8 cellular contexts compared by ENCODE assay signal in genomic region chr6:56954389-56955170, GRCh38. TPM values are rescaled to one million over a fixed set of nuclear protein-coding genes. Genes with fewer than 3 reads are reported as not detected.
DNase-seq lines count a peak whose midpoint lies in the region; ATAC-seq and TF ChIP-seq lines count a peak whose summit lies in the region.

TSS of gene BEND6 (plus strand) at chr6:56955107. CDS start at chr6:56981811, 26,704 bp downstream.

- peaks cover 22% of the 10 kb centered on the region for H3K4me1 Mint-ChIP-seq in CD14-positive monocyte

- H3K27me3 Mint-ChIP-seq in CD14-positive monocyte (ENCODE audit: low read depth in 3 of 3) = peaks cover 27 to 33% (median 32%) of the 10 kb centered on the region in 3 donors

- H3K4me3 Mint-ChIP-seq in CD14-positive monocyte = peak within 1 kb of the TSS; percentile 94 to 97

- intact Hi-C loops in CD14-positive monocyte (cut with micrococcal nuclease) = no loop called here
- intact Hi-C loops in aorta (cut with DNase I) = loop anchor here (5.0 to 10.0 kb wide), 4 partner anchors 42 to 363 kb away; partner anchors contain the start of gene PRIM2 (in 1 of the 2)

- no peak for TF ChIP-seq POLR2A in gastroesophageal sphincter (IDR thresholded peaks at IDR 0.05)

- H3K9me3 Mint-ChIP-seq in CD14-positive monocyte = peaks cover 0 to 7% (median 2%) of the 10 kb centered on the region in 7 donors

- DNase-seq in CD14-positive monocyte (ENCODE audit: low spot score) = no peak
- peak; percentile 82 for DNase-seq in NCI-H510A (lab: John Stamatoyannopoulos, UW)
- DNase-seq in activated naive CD4-positive, alpha-beta T cell treated with Interleukin-2 at 50 U/mL for 16 hours = peak; percentile 33
- peak; percentile 65 to 88 for DNase-seq in aorta

- no peak for TF ChIP-seq CTCF in CD14-positive monocyte (IDR thresholded peaks at IDR 0.05)
- no peak for TF ChIP-seq CTCF in gastroesophageal sphincter (IDR thresholded peaks at IDR 0.05)
- TF ChIP-seq CTCF in neutrophil (IDR thresholded peaks at IDR 0.05) = no peak

- ATAC-seq in GM18868 (IDR thresholded peaks at IDR 0.05; ENCODE audit: unreplicated experiment) (peak; percentile 44), HG03039 (IDR thresholded peaks at IDR 0.05; ENCODE audit: unreplicated experiment) (peak; percentile 36), gastroesophageal sphincter (peak; percentile 82), aorta (ENCODE audit: low FRiP score) (peak; percentile 78)

- H3K36me3 ChIP-seq in gastroesophageal sphincter = no peaks in the 10 kb centered on the region
- no peaks in the 10 kb centered on the region for H3K36me3 ChIP-seq in neutrophil
- H3K36me3 ChIP-seq in aorta (ENCODE audit: control insufficient read depth in 1 of 2, insufficient read depth in 2 of 2, low read length in 1 of 2) = no peaks in the 10 kb centered on the region

- H3K36me3 Mint-ChIP-seq in CD14-positive monocyte = peaks cover 1 to 3% of the 10 kb centered on the region in 2 donors

- peak within 1 kb of the TSS in 3 of 4 donors; percentile 68 to 74 (median 70) for H3K27ac ChIP-seq in gastroesophageal sphincter
- H3K27ac ChIP-seq in neutrophil = no peak within 1 kb of the TSS
- H3K27ac ChIP-seq in aorta (ENCODE audit: low read depth in 1 of 2, low read length in 2 of 2) = no peak within 1 kb of the TSS

- 0% methylated on average over 7 of the region's 111 CpGs; no CpG with 5 or more reads in 1 of the 2 donors for WGBS in gastroesophageal sphincter (ENCODE audit: low coverage in 1 of 2), 2 donors
- 0% methylated on average over 74 to 111 of the region's 111 CpGs for WGBS in aorta, 2 donors

- H3K27me3 ChIP-seq in gastroesophageal sphincter = no peaks in the 10 kb centered on the region
- H3K27me3 ChIP-seq in neutrophil = peaks cover 72% of the 10 kb centered on the region
- H3K27me3 ChIP-seq in aorta (ENCODE audit: control insufficient read depth in 1 of 2, insufficient read depth in 2 of 2, low read length in 1 of 2) = no peaks in the 10 kb centered on the region

- H3K4me3 ChIP-seq in gastroesophageal sphincter (peak within 1 kb of the TSS; percentile 34 to 69), neutrophil (ENCODE audit: low read depth in 1 of 2, low read length in 1 of 2) (peak within 1 kb of the TSS; percentile 38 to 55), aorta (ENCODE audit: low read length in 2 of 2) (peak within 1 kb of the TSS; percentile 85)

- TF ChIP-seq EP300 in gastroesophageal sphincter (IDR thresholded peaks at IDR 0.05) = no peak

- H3K9me3 ChIP-seq in gastroesophageal sphincter (no peaks in the 10 kb centered on the region), neutrophil (no peaks in the 10 kb centered on the region), aorta (ENCODE audit: control insufficient read depth, low read length) (no peaks in the 10 kb centered on the region)

- H3K4me1 ChIP-seq in gastroesophageal sphincter (peaks cover 0 to 25% (median 0%) of the 10 kb centered on the region in 3 donors), neutrophil (ENCODE audit: control insufficient read depth in 1 of 2, insufficient read depth in 1 of 2, low read depth in 1 of 2, low read length in 1 of 2) (peaks cover 21% of the 10 kb centered on the region in 2 experiments), aorta (ENCODE audit: control insufficient read depth in 1 of 2, insufficient read depth in 2 of 2, low read length in 2 of 2) (no peaks in the 10 kb centered on the region)

- peak within 1 kb of the TSS in 1 of 7 donors; percentile 40 for H3K27ac Mint-ChIP-seq in CD14-positive monocyte

RNA-seq across cellular contexts. Expression of gene BEND6, which starts in this region (rescaled TPM):
- polyA plus RNA-seq in CD14-positive monocyte (not detected), aorta (1 to 10 TPM; 2.3 to 3.1 TPM)
- total RNA-seq in gastroesophageal sphincter (1 to 10 TPM in 2 of 4 donors, under 1 TPM in 1, not detected in 1; 0.54 to 4.5 (median 3.6) TPM), aorta (1 to 10 TPM; 3.1 to 5.5 TPM)

Comparison
In these comparisons a context has a peak if more than half of its experiments do, and no peak if none do; other contexts are left out.
1. H3K27ac ChIP-seq: peak in gastroesophageal sphincter (3 of 4); none in neutrophil (single experiment) and aorta (0 of 2).
2. intact Hi-C loops: an anchor here in aorta (5.0 to 10.0 kb wide); none called in CD14-positive monocyte.
3. Peak in every context shown above with its lines, with median percentiles within 50 percentile points of each other: ATAC-seq and H3K4me3 ChIP-seq.